26 cellular contexts compared by ENCODE assay signal in genomic region chr10:84590794-84591193, GRCh38.
DNase-seq lines count a peak whose midpoint lies in the region; ATAC-seq and TF ChIP-seq lines count a peak whose summit lies in the region.
"Had no signal": no experiment of that assay in that cellular context is flagged by ENCODE, and none has a peak within 500 bp of the region (broad histone marks: within the 10 kb centered on the region; RNA-seq: fewer than 3 reads in every experiment).

No MANE protein-coding gene starts in this region.

- peak overlapping the region in 2 of 3 donors; percentile 17 to 53 for H3K27ac ChIP-seq in thyroid gland
- H3K27ac ChIP-seq: epithelial cell of prostate, KMS-11, upper lobe of left lung had no signal

- no peaks in the 10 kb centered on the region for H3K9me3 ChIP-seq in thyroid gland
- H3K9me3 ChIP-seq: upper lobe of left lung had no signal

- no peaks in the 10 kb centered on the region for H3K27me3 ChIP-seq in thyroid gland
- H3K27me3 ChIP-seq: upper lobe of left lung had no signal

- no peaks in the 10 kb centered on the region for H3K9me3 Mint-ChIP-seq in natural killer cell
- H3K9me3 Mint-ChIP-seq: activated CD8-positive, alpha-beta T cell treated with anti-CD3 and anti-CD28 coated beads for 36 hours; activated naive CD8-positive, alpha-beta T cell treated with anti-CD3 and anti-CD28 coated beads for 36 hours; activated T-cell treated with anti-CD3 and anti-CD28 coated beads, Interleukin-2, amount 50 U/mL, for 72 hours; brain; dendritic cell treated with granulocyte-macrophage colony-stimulating factor and Interleukin-4, amounts not matched to agents 40 ng/mL and 50 ng/mL, for 4 days; naive thymus-derived CD4-positive, alpha-beta T cell had no signal

- 16 to 33% methylated on average over 7 of the region's 7 CpGs for WGBS in thyroid gland, 2 donors

- H3K4me1 Mint-ChIP-seq in natural killer cell, result no peaks in the 10 kb centered on the region
- H3K4me1 Mint-ChIP-seq: activated naive CD8-positive, alpha-beta T cell treated with anti-CD3 and anti-CD28 coated beads for 36 hours; naive thymus-derived CD4-positive, alpha-beta T cell had no signal

- no peaks in the 10 kb centered on the region for H3K36me3 ChIP-seq in thyroid gland
- H3K36me3 ChIP-seq: upper lobe of left lung had no signal

- H3K27ac Mint-ChIP-seq in natural killer cell, result no peak overlapping the region
- H3K27ac Mint-ChIP-seq: activated CD8-positive, alpha-beta T cell treated with anti-CD3 and anti-CD28 coated beads for 36 hours; activated naive CD8-positive, alpha-beta T cell treated with anti-CD3 and anti-CD28 coated beads for 36 hours; activated T-cell treated with anti-CD3 and anti-CD28 coated beads, Interleukin-2, amount 50 U/mL, for 72 hours; dendritic cell treated with granulocyte-macrophage colony-stimulating factor and Interleukin-4, amounts not matched to agents 40 ng/mL and 50 ng/mL, for 4 days; naive thymus-derived CD4-positive, alpha-beta T cell had no signal

- intact Hi-C loops in thyroid gland (cut with DNase I), result no loop called here
- intact Hi-C loops in natural killer cell (cut with micrococcal nuclease), result no loop called here

- peaks cover 13 to 18% of the 10 kb centered on the region in 2 donors for H3K4me1 ChIP-seq in thyroid gland
- H3K4me1 ChIP-seq: upper lobe of left lung had no signal

- H3K36me3 Mint-ChIP-seq in natural killer cell, result no peaks in the 10 kb centered on the region
- H3K36me3 Mint-ChIP-seq: activated naive CD8-positive, alpha-beta T cell treated with anti-CD3 and anti-CD28 coated beads for 36 hours; brain; naive thymus-derived CD4-positive, alpha-beta T cell had no signal

- ATAC-seq in natural killer cell, result no peak
- ATAC-seq: activated CD8-positive, alpha-beta T cell treated with anti-CD3 and anti-CD28 coated beads for 36 hours; activated T-cell treated with anti-CD3 and anti-CD28 coated beads, Interleukin-2, amount 50 U/mL, for 72 hours; naive thymus-derived CD4-positive, alpha-beta T cell; stimulated activated naive CD8-positive, alpha-beta T cell treated with anti-CD3 and anti-CD28 coated beads, Interleukin-15, Interleukin-2, amounts not matched to agents 100 U/mL and 50 U/mL, for 24 hours had no signal

- H3K27me3 Mint-ChIP-seq in natural killer cell (ENCODE audit: low read depth in 2 of 2), result peaks cover 3 to 7% of the 10 kb centered on the region in 2 donors
- H3K27me3 Mint-ChIP-seq: dendritic cell treated with granulocyte-macrophage colony-stimulating factor and Interleukin-4, amounts not matched to agents 40 ng/mL and 50 ng/mL, for 4 days had no signal

- no peak overlapping the region for H3K4me3 ChIP-seq in thyroid gland (replicated peaks in 1 of 3)
- H3K4me3 ChIP-seq: lung, upper lobe of left lung had no signal

- DNase-seq in NCI-H2081 (lab: John Stamatoyannopoulos, UW) (peak; percentile 22 to 48), NCI-H2081 treated with DMSO at 0.1 percent for 48 hours (lab: John Stamatoyannopoulos, UW) (no peak), NCI-H345 (lab: John Stamatoyannopoulos, UW) (peak; percentile 48), inferior parietal cortex (ENCODE audit: extremely low spot score) (peak; percentile 5), thyroid gland (peak; percentile 95), HK-2 (ENCODE audit: unreplicated experiment) (no peak), natural killer cell (no peak), NCI-H524 treated with DMSO at 0.1 percent for 48 hours (lab: John Stamatoyannopoulos, UW) (no peak)
- DNase-seq: 8988T; activated CD8-positive, alpha-beta T cell treated with anti-CD3 and anti-CD28 coated beads for 36 hours; activated naive CD8-positive, alpha-beta T cell treated with anti-CD3 and anti-CD28 coated beads for 36 hours; activated T-cell treated with anti-CD3 and anti-CD28 coated beads, Interleukin-2, amount 50 U/mL, for 72 hours; C1 segment of cervical spinal cord; DMS 273 treated with DMSO at 0.1 percent for 48 hours; foreskin melanocyte; H7; naive thymus-derived CD4-positive, alpha-beta T cell; NCI-H1436 treated with DMSO at 0.1 percent for 48 hours; stimulated activated naive CD8-positive, alpha-beta T cell treated with anti-CD3 and anti-CD28 coated beads, Interleukin-15, Interleukin-2, amounts not matched to agents 100 U/mL and 50 U/mL, for 24 hours; T-helper 1 cell had no signal

- TF ChIP-seq CTCF in thyroid gland (IDR thresholded peaks at IDR 0.05) (no peak), natural killer cell (IDR thresholded peaks at IDR 0.05) (no peak)

- no peak for TF ChIP-seq POLR2A in thyroid gland (IDR thresholded peaks at IDR 0.05)

- H3K4me3 Mint-ChIP-seq in natural killer cell, result no peak overlapping the region
- H3K4me3 Mint-ChIP-seq: activated CD8-positive, alpha-beta T cell treated with anti-CD3 and anti-CD28 coated beads for 36 hours; activated naive CD8-positive, alpha-beta T cell treated with anti-CD3 and anti-CD28 coated beads for 36 hours; activated T-cell treated with anti-CD3 and anti-CD28 coated beads, Interleukin-2, amount 50 U/mL, for 72 hours; brain; dendritic cell treated with granulocyte-macrophage colony-stimulating factor and Interleukin-4, amounts not matched to agents 40 ng/mL and 50 ng/mL, for 4 days; naive thymus-derived CD4-positive, alpha-beta T cell had no signal

Comparison
In these comparisons a context has a peak if more than half of its experiments do, and no peak if none do; other contexts are left out.
1. DNase-seq: peak in NCI-H2081 (2 of 2), NCI-H345 (single experiment), inferior parietal cortex (single experiment) and thyroid gland (2 of 2); none in NCI-H2081 treated with DMSO at 0.1 percent for 48 hours (single experiment), HK-2 (single experiment), natural killer cell (single experiment) and NCI-H524 treated with DMSO at 0.1 percent for 48 hours (single experiment).